ENCODE assay signal across 16 cellular contexts in genomic region chr10:27514243-27514642, GRCh38. TPM values are rescaled to one million over a fixed set of nuclear protein-coding genes. Genes with fewer than 3 reads are reported as not detected.
DNase-seq lines count a peak whose midpoint lies in the region; ATAC-seq, FAIRE-seq and TF ChIP-seq lines count a peak whose summit lies in the region.
"Had no signal": no experiment of that assay in that cellular context is flagged by ENCODE, and none has a peak within 500 bp of the region (broad histone marks: within the 10 kb centered on the region; RNA-seq: fewer than 3 reads in every experiment).

No MANE protein-coding gene starts in this region.

- H3K4me3 Mint-ChIP-seq in activated T-cell treated with anti-CD3 and anti-CD28 coated beads, Interleukin-2, amount 50 U/mL, for 72 hours: peak overlapping the region in 1 of 2 donors; percentile 88
- H3K4me3 Mint-ChIP-seq: stimulated activated naive CD8-positive, alpha-beta T cell treated with anti-CD3 and anti-CD28 coated beads, Interleukin-15, Interleukin-2, amounts not matched to agents 100 ng/mL and 50 ng/mL, for 24 hours had no signal

- WGBS in K562 (ENCODE audit: insufficient coverage, low coverage, missing lambda C conversion rate): 94% methylated on average over 3 of the region's 3 CpGs
- WGBS in trophoblast cell (ENCODE audit: extremely low coverage, insufficient coverage, insufficient read length): no CpG with 5 or more reads among the region's 3 CpGs

- H4K12ac ChIP-seq in trophoblast cell (ENCODE audit: low read depth, low read length): no peak overlapping the region

- no peak overlapping the region for H2AK5ac ChIP-seq in trophoblast cell (ENCODE audit: low read length)

- H3K4ac ChIP-seq in trophoblast cell (ENCODE audit: low read depth, low read length): no peak overlapping the region

- H3K9me2 ChIP-seq in OCI-LY1 (ENCODE audit: low read depth, low read length): no peaks in the 10 kb centered on the region

- in situ Hi-C loops in K562 (cut with MboI): no loop called here

- no peak overlapping the region for H2BK120ac ChIP-seq in trophoblast cell (ENCODE audit: insufficient read depth, low read length, poor library complexity)

- FAIRE-seq in K562 (lab: Jason Lieb, UNC) (no peak), D721Med (lab: Jason Lieb, UNC) (no peak), RCC 7860 (lab: Jason Lieb, UNC) (no peak)
- FAIRE-seq: urothelium cell line had no signal

- H3K79me2 ChIP-seq in OCI-LY1 (ENCODE audit: insufficient read depth, low read length) (peaks cover 47% of the 10 kb centered on the region), K562 (ENCODE audit: control insufficient read depth, insufficient read depth, low read length) (peaks cover 84% of the 10 kb centered on the region), trophoblast cell (ENCODE audit: control insufficient read depth, insufficient read depth, low read length, poor library complexity) (peaks cover 5% of the 10 kb centered on the region)

- no peaks in the 10 kb centered on the region for H3K27me3 Mint-ChIP-seq in activated T-cell treated with anti-CD3 and anti-CD28 coated beads, Interleukin-2, amount 50 U/mL, for 72 hours (ENCODE audit: low read depth)
- H3K27me3 Mint-ChIP-seq: stimulated activated naive CD8-positive, alpha-beta T cell treated with anti-CD3 and anti-CD28 coated beads, Interleukin-15, Interleukin-2, amounts not matched to agents 100 ng/mL and 50 ng/mL, for 24 hours had no signal

- no peak overlapping the region for H3K9ac ChIP-seq in OCI-LY1 (ENCODE audit: low read length)
- H3K9ac ChIP-seq in K562 (ENCODE audit: insufficient read depth in 1 of 2, low read depth in 2 of 2, low read length in 2 of 2): no peak overlapping the region
- H3K9ac ChIP-seq in trophoblast cell (ENCODE audit: low read length): no peak overlapping the region

- CTCF ChIA-PET in K562 (lab: Yijun Ruan, JAX; ENCODE audit: low intra/inter-chr PET ratio): no interaction called here

- no peak overlapping the region for H4K8ac ChIP-seq in trophoblast cell (ENCODE audit: low read depth, low read length)

- no peak for ATAC-seq in activated T-cell treated with anti-CD3 and anti-CD28 coated beads, Interleukin-2, amount 50 U/mL, for 72 hours (replicated peaks in 1 of 2)
- ATAC-seq in K562 (no peak), HG03159 (IDR thresholded peaks at IDR 0.05; ENCODE audit: unreplicated experiment) (no peak)
- ATAC-seq: left ventricle myocardium superior had no signal

- H3K4me1 ChIP-seq in OCI-LY1 (ENCODE audit: insufficient read depth, low read length, severe bottlenecking) (peaks cover 6% of the 10 kb centered on the region), K562 (replicated peaks in 1 of 2; ENCODE audit: control insufficient read depth in 2 of 2, insufficient read depth in 2 of 2, low read length in 2 of 2) (no peaks in the 10 kb centered on the region), trophoblast cell (ENCODE audit: control insufficient read depth in 1 of 2, insufficient read depth in 2 of 2, low read length in 2 of 2) (peaks cover 5 to 6% of the 10 kb centered on the region in 2 experiments)
- H3K4me1 ChIP-seq: colonic mucosa had no signal

- no peak overlapping the region for H4K91ac ChIP-seq in trophoblast cell (ENCODE audit: low read depth, low read length)

- H3K4me3 ChIP-seq in OCI-LY1 (ENCODE audit: low read depth, low read length, poor library complexity, severe bottlenecking): no peak overlapping the region
- no peak overlapping the region for H3K4me3 ChIP-seq in K562
- no peak overlapping the region for H3K4me3 ChIP-seq in trophoblast cell (ENCODE audit: low read depth, low read length)
- H3K4me3 ChIP-seq: ascending aorta, colonic mucosa had no signal

- no peak overlapping the region for H3K14ac ChIP-seq in trophoblast cell (ENCODE audit: low read length)

- H3K36me3 ChIP-seq in OCI-LY1 (ENCODE audit: insufficient read depth, low read length): peaks cover 62% of the 10 kb centered on the region
- H3K36me3 ChIP-seq in K562 (ENCODE audit: control insufficient read depth, insufficient read depth, low read length): peaks cover 62% of the 10 kb centered on the region
- peaks cover 10 to 13% of the 10 kb centered on the region in 2 experiments for H3K36me3 ChIP-seq in trophoblast cell (ENCODE audit: control insufficient read depth in 1 of 2, insufficient read depth in 2 of 2, low read length in 2 of 2)
- H3K36me3 ChIP-seq: colonic mucosa had no signal

- no peak for TF ChIP-seq POLR2A in K562 (conservative IDR thresholded peaks at IDR 0.05)

- peaks cover 5 to 29% of the 10 kb centered on the region in 2 donors for H3K36me3 Mint-ChIP-seq in activated T-cell treated with anti-CD3 and anti-CD28 coated beads, Interleukin-2, amount 50 U/mL, for 72 hours (ENCODE audit: insufficient read depth in 2 of 2)

- peaks cover 50% of the 10 kb centered on the region for H3K4me1 Mint-ChIP-seq in activated T-cell treated with anti-CD3 and anti-CD28 coated beads, Interleukin-2, amount 50 U/mL, for 72 hours (ENCODE audit: low read depth)

- H3K18ac ChIP-seq in trophoblast cell (ENCODE audit: low read length): no peak overlapping the region

- no peaks in the 10 kb centered on the region for H3F3A ChIP-seq in OCI-LY1 (ENCODE audit: insufficient read depth, low read length)

- H3K79me1 ChIP-seq in trophoblast cell (ENCODE audit: low read length): no peaks in the 10 kb centered on the region

- no TSS peak for BruUV-seq in K562 (replicated peaks; lab: Mats Ljungman, UMichigan)

- TF ChIP-seq CTCF in OCI-LY1 (IDR thresholded peaks at IDR 0.05; ENCODE audit: low read length) (no peak), K562 (IDR thresholded peaks at IDR 0.05 in 2 of 3, conservative IDR thresholded peaks at IDR 0.05 in 1 of 3; ENCODE audit: insufficient read depth in 2 of 3, low read depth in 1 of 3, low read length in 3 of 3) (no peak), D721Med (IDR thresholded peaks at IDR 0.05; ENCODE audit: insufficient read depth, missing control alignments) (no peak)

- no peak for DNase-seq in activated T-cell treated with anti-CD3 and anti-CD28 coated beads, Interleukin-2, amount 50 U/mL, for 72 hours
- DNase-seq in activated T-cell treated with anti-CD3 and anti-CD28 coated beads for 4 hours (no peak), K562 (ENCODE audit: extremely low read depth in 1 of 4, low spot score in 3 of 4) (no peak), trophoblast cell (no peak), D721Med (ENCODE audit: insufficient read length, low spot score) (no peak), RCC 7860 (ENCODE audit: low spot score) (no peak)
- DNase-seq: colonic mucosa; Karpas-422; left ventricle myocardium superior; NCI-H1105 treated with DMSO at 0.1 percent for 48 hours; stimulated activated CD4-positive, alpha-beta T cell treated with anti-CD3 and anti-CD28 coated beads, Interleukin-15, amount 100 ng/mL, for 24 hours had no signal

- H3K27me3 ChIP-seq in OCI-LY1 (ENCODE audit: insufficient read depth, low read length) (no peaks in the 10 kb centered on the region), K562 (ENCODE audit: control insufficient read depth in 2 of 2, insufficient read depth in 2 of 2, low read length in 2 of 2) (no peaks in the 10 kb centered on the region), trophoblast cell (ENCODE audit: insufficient read depth, low read length) (no peaks in the 10 kb centered on the region)
- H3K27me3 ChIP-seq: ascending aorta, colonic mucosa had no signal

- no peak overlapping the region for H2BK5ac ChIP-seq in trophoblast cell (ENCODE audit: low read depth, low read length, poor library complexity)

- POLR2A ChIA-PET in K562 (lab: Yijun Ruan, JAX): interaction anchor here (1.5 to 1.6 kb wide), 2 partner anchors 9 to 11 kb away, joined by 5 to 10 read pairs; partner anchors contain the start of gene RAB18

- H2BK12ac ChIP-seq in trophoblast cell (ENCODE audit: low read length): no peak overlapping the region

- no peak for TF ChIP-seq EP300 in K562 (IDR thresholded peaks at IDR 0.05; ENCODE audit: low read length)

- H3K27ac ChIP-seq in OCI-LY1 (ENCODE audit: low read depth, low read length, poor library complexity, severe bottlenecking) (peak overlapping the region; percentile 0), K562 (ENCODE audit: extremely low read depth, low read depth, low read length) (no peak overlapping the region), trophoblast cell (ENCODE audit: low read depth, low read length) (peak overlapping the region; percentile 79)
- H3K27ac ChIP-seq: ascending aorta, colonic mucosa had no signal

- no peaks in the 10 kb centered on the region for H3K9me3 Mint-ChIP-seq in activated T-cell treated with anti-CD3 and anti-CD28 coated beads, Interleukin-2, amount 50 U/mL, for 72 hours
- H3K9me3 Mint-ChIP-seq: stimulated activated naive CD8-positive, alpha-beta T cell treated with anti-CD3 and anti-CD28 coated beads, Interleukin-15, Interleukin-2, amounts not matched to agents 100 ng/mL and 50 ng/mL, for 24 hours had no signal

- H3K27ac Mint-ChIP-seq in activated T-cell treated with anti-CD3 and anti-CD28 coated beads, Interleukin-2, amount 50 U/mL, for 72 hours: peak overlapping the region; percentile 95

- no peak for TF ChIP-seq RAD21 in K562 (CRISPR knock-in tag; conservative IDR thresholded peaks at IDR 0.05 in 1 of 2, IDR thresholded peaks at IDR 0.05 in 1 of 2)

- intact Hi-C loops in K562 (cut with micrococcal nuclease): no loop called here

- no peak overlapping the region for H2AFZ ChIP-seq in OCI-LY1 (ENCODE audit: low read length)
- H2AFZ ChIP-seq in K562 (ENCODE audit: low read depth, low read length): no peak overlapping the region
- no peak overlapping the region for H2AFZ ChIP-seq in trophoblast cell (ENCODE audit: insufficient read depth, low read length, poor library complexity)

- H3K4me2 ChIP-seq in OCI-LY1 (ENCODE audit: low read length) (no peak overlapping the region), K562 (ENCODE audit: insufficient read depth, low read length) (no peak overlapping the region), trophoblast cell (ENCODE audit: low read length) (no peak overlapping the region)

- H3K23ac ChIP-seq in trophoblast cell (ENCODE audit: low read length): no peak overlapping the region

- no peaks in the 10 kb centered on the region for H3K9me3 ChIP-seq in OCI-LY1 (ENCODE audit: low read length)
- no peaks in the 10 kb centered on the region for H3K9me3 ChIP-seq in K562 (replicated peaks; ENCODE audit: control insufficient read depth, insufficient read depth, low read depth, low read length)
- H3K9me3 ChIP-seq in trophoblast cell (ENCODE audit: insufficient read depth, low read depth, low read length): no peaks in the 10 kb centered on the region
- H3K9me3 ChIP-seq: ascending aorta, colonic mucosa had no signal

- H3K9me1 ChIP-seq in K562 (ENCODE audit: control insufficient read depth, insufficient read depth, low read length): no peaks in the 10 kb centered on the region

- no peaks in the 10 kb centered on the region for H4K20me1 ChIP-seq in OCI-LY1 (ENCODE audit: insufficient read depth, low read length)
- no peaks in the 10 kb centered on the region for H4K20me1 ChIP-seq in K562 (replicated peaks; ENCODE audit: control insufficient read depth, insufficient read depth, low read length)

RNA-seq across cellular contexts. Expression of gene RAB18, which starts 10.1 kb away (rescaled TPM):
- total RNA-seq in activated T-cell treated with anti-CD3 and anti-CD28 coated beads, Interleukin-2, amount 50 U/mL, for 72 hours: 10 to 100 TPM; 51.7 to 68.5 TPM
- 28.2 and 92.9 TPM in 2 replicates for total RNA-seq in K562 (2011; cell fraction: chromatin; rRNA removed; ENCODE audit: low replicate concordance)
- 12.0 and 14.6 TPM in 2 replicates for total RNA-seq in K562 (2011; cell fraction: nucleolus; rRNA removed)
- total RNA-seq in K562 (2011; cell fraction: nucleoplasm; rRNA removed): 50.4 and 96.9 TPM in 2 replicates
- total RNA-seq in K562 (2014; rRNA removed) (10.5 and 11.2 TPM in 2 replicates), K562 (2014; rRNA removed; fragmentation: Illumina TruSeq; extraction: Trizol) (35.9 and 42.1 TPM in 2 replicates), K562 (2015; rRNA removed; fragmentation: Illumina TruSeq; extraction: Trizol) (23.5 and 30.0 TPM in 2 replicates), K562 (2021) (32.5 and 37.4 TPM in 2 replicates)
- polyA plus RNA-seq in K562 (2011; rRNA removed) (29.5 and 41.0 TPM in 2 replicates), K562 (2014; fragmentation: Illumina TruSeq; extraction: Trizol) (19.6 and 21.4 TPM in 2 replicates), K562 (2014; fragmentation: Nextera tagmentation; extraction: Ambion mirVana) (10 to 100 TPM; 38.6 to 46.3 TPM), K562 (2014; rRNA removed) (21.8 and 22.7 TPM in 2 replicates)
- polyA plus RNA-seq in K562 (2011; cell fraction: cytosol; rRNA removed): 4.5 and 9.8 TPM in 2 replicates
- 14.9 and 40.7 TPM in 2 replicates for polyA plus RNA-seq in K562 (2011; cell fraction: nucleus; rRNA removed)
- polyA plus RNA-seq in K562 (2012): 23.9 and 29.4 TPM in 2 replicates
- polyA minus RNA-seq in K562 (2011; rRNA and poly(A)+ RNA removed): 27.8 and 27.9 TPM in 2 replicates
- polyA minus RNA-seq in K562 (2011; cell fraction: cytosol; rRNA and poly(A)+ RNA removed): 6.9 and 13.0 TPM in 2 replicates
- polyA minus RNA-seq in K562 (2011; cell fraction: nucleus; rRNA and poly(A)+ RNA removed): 19.4 and 34.5 TPM in 2 replicates
- 75.5 and 75.8 TPM in 2 replicates for polyA plus RNA-seq in trophoblast cell (2013)
